Comparison of ENCODE assay signal across 28 cellular contexts in the genomic region with DNA sequence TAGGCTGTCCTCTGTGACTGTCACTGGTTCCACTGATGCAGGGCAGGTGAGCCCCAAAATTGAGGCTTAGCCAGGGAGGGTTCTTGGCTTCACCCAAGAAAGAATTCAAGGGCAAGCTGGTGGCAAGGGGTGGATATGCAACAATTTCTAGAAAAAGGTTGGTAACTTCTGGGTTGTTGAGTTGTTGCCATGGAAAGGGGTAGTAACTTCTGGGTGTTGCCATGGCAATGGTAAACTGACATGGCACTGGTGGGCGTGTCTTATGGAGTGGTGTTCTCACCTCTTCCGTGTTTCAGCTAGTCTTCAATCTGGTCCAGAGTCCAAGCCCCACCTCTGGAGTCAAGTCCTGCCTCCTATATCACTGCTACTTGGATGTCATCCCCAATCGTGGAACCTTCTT. TPM values are rescaled to one million over a fixed set of nuclear protein-coding genes. Genes with fewer than 3 reads are reported as not detected.
DNase-seq lines count a peak whose midpoint lies in the region; ATAC-seq and TF ChIP-seq lines count a peak whose summit lies in the region.
"Had no signal": no experiment of that assay in that cellular context is flagged by ENCODE, and none has a peak within 500 bp of the region (broad histone marks: within the 10 kb centered on the region; RNA-seq: fewer than 3 reads in every experiment).

No MANE protein-coding gene starts in this region.

- no peaks in the 10 kb centered on the region for H3K9me3 ChIP-seq in Karpas-422 (ENCODE audit: low read length)
- H3K9me3 ChIP-seq: BE2C, colonic mucosa, SJCRH30, upper lobe of left lung had no signal

- no peak overlapping the region for H3K4me3 Mint-ChIP-seq in activated T-helper 17 cell treated with anti-CD3 and anti-CD28 coated beads, Interleukin-2, amount 50 U/mL, for 72 hours
- H3K4me3 Mint-ChIP-seq in natural killer cell = no peak overlapping the region
- H3K4me3 Mint-ChIP-seq: activated naive CD8-positive, alpha-beta T cell treated with anti-CD3 and anti-CD28 coated beads, Interleukin-2, amount 50 U/mL, for 24 hours; H9; stimulated activated naive CD8-positive, alpha-beta T cell treated with anti-CD3 and anti-CD28 coated beads, Interleukin-15, amount 100 ng/mL, for 72 hours; WTC11 had no signal

- no peak overlapping the region for H3K4me3 ChIP-seq in Karpas-422 (ENCODE audit: low read length)
- H3K4me3 ChIP-seq: colonic mucosa, lung, SJCRH30, upper lobe of left lung had no signal

- no peaks in the 10 kb centered on the region for H3K36me3 ChIP-seq in Karpas-422 (ENCODE audit: insufficient read depth, low read length)
- H3K36me3 ChIP-seq: BE2C, colonic mucosa, SJCRH30, upper lobe of left lung had no signal

- no peak overlapping the region for H3K9ac ChIP-seq in Karpas-422 (ENCODE audit: low read length)

- no peaks in the 10 kb centered on the region for H3K27me3 ChIP-seq in Karpas-422 (ENCODE audit: low read length)
- H3K27me3 ChIP-seq: BE2C, colonic mucosa, SJCRH30, upper lobe of left lung had no signal

- DNase-seq in NOMO-1 (lab: John Stamatoyannopoulos, UW; ENCODE audit: unreplicated experiment in 2 of 2) (peak; percentile 28 to 38), NOMO-1 treated with dmso at 0.1 percent for 144 hours (lab: John Stamatoyannopoulos, UW; ENCODE audit: unreplicated experiment) (no peak), Karpas-422 (peak; percentile 65), sciatic nerve (ENCODE audit: low spot score) (peak; percentile 3), pons (ENCODE audit: low spot score) (no peak), natural killer cell (no peak), NCI-H446 (lab: John Stamatoyannopoulos, UW) (no peak)
- DNase-seq: activated naive CD8-positive, alpha-beta T cell treated with anti-CD3 and anti-CD28 coated beads, Interleukin-2, amount 50 U/mL, for 24 hours; BE2C; colonic mucosa; H9; naive B cell; NCI-H1105; NCI-H2081 treated with DMSO at 0.1 percent for 48 hours; NCI-H526 treated with DMSO at 0.1 percent for 48 hours; posterior cingulate gyrus; SJCRH30; stimulated activated naive CD8-positive, alpha-beta T cell treated with anti-CD3 and anti-CD28 coated beads, Interleukin-15, amount 100 ng/mL, for 72 hours had no signal

- H3K79me2 ChIP-seq in Karpas-422 (ENCODE audit: low read length) = no peaks in the 10 kb centered on the region

- H3K36me3 Mint-ChIP-seq in activated T-helper 17 cell treated with anti-CD3 and anti-CD28 coated beads, Interleukin-2, amount 50 U/mL, for 72 hours (ENCODE audit: low read depth) = no peaks in the 10 kb centered on the region
- H3K36me3 Mint-ChIP-seq in natural killer cell = no peaks in the 10 kb centered on the region
- H3K36me3 Mint-ChIP-seq: IgD-negative memory B cell, naive B cell had no signal

- no peaks in the 10 kb centered on the region for H3K27me3 Mint-ChIP-seq in activated T-helper 17 cell treated with anti-CD3 and anti-CD28 coated beads, Interleukin-2, amount 50 U/mL, for 72 hours
- H3K27me3 Mint-ChIP-seq in natural killer cell (ENCODE audit: low read depth in 2 of 2) = peaks cover 11 to 24% of the 10 kb centered on the region in 2 donors
- H3K27me3 Mint-ChIP-seq: activated naive CD8-positive, alpha-beta T cell treated with anti-CD3 and anti-CD28 coated beads, Interleukin-2, amount 50 U/mL, for 24 hours had no signal

- intact Hi-C loops in sciatic nerve (cut with DNase I) (loop anchor here (5.0 kb wide), 1 partner anchor 81 kb away; no protein-coding TSS in a partner anchor), natural killer cell (cut with micrococcal nuclease) (no loop called here)

- H3K4me1 Mint-ChIP-seq in activated T-helper 17 cell treated with anti-CD3 and anti-CD28 coated beads, Interleukin-2, amount 50 U/mL, for 72 hours = peaks cover 12% of the 10 kb centered on the region
- peaks cover 22 to 29% of the 10 kb centered on the region in 2 donors for H3K4me1 Mint-ChIP-seq in natural killer cell

- no peaks in the 10 kb centered on the region for H4K20me1 ChIP-seq in Karpas-422 (ENCODE audit: insufficient read depth, low read depth, low read length)

- H3K4me1 ChIP-seq in Karpas-422 (ENCODE audit: low read length) = peaks cover 34% of the 10 kb centered on the region
- H3K4me1 ChIP-seq: BE2C, colonic mucosa, SJCRH30 had no signal

- H3K9me2 ChIP-seq in Karpas-422 (replicated peaks; ENCODE audit: insufficient read depth, low read length) = no peaks in the 10 kb centered on the region

- no peak for TF ChIP-seq CTCF in natural killer cell (IDR thresholded peaks at IDR 0.05)

- no peak overlapping the region for H3K27ac ChIP-seq in Karpas-422 (ENCODE audit: low read length)
- H3K27ac ChIP-seq: colonic mucosa, HL-60, SJCRH30, upper lobe of left lung had no signal

- no peaks in the 10 kb centered on the region for H3K9me3 Mint-ChIP-seq in activated T-helper 17 cell treated with anti-CD3 and anti-CD28 coated beads, Interleukin-2, amount 50 U/mL, for 72 hours
- no peaks in the 10 kb centered on the region for H3K9me3 Mint-ChIP-seq in natural killer cell
- H3K9me3 Mint-ChIP-seq: activated naive CD8-positive, alpha-beta T cell treated with anti-CD3 and anti-CD28 coated beads, Interleukin-2, amount 50 U/mL, for 24 hours; activated T-helper 1 cell treated with anti-CD3 and anti-CD28 coated beads, Interleukin-12 subunit alpha, Interleukin-12 subunit beta, Interleukin-2, Interleukin-4 antibody, amounts not matched to agents 30 ng/mL and 10 ng/mL and 1 ng/mL, durations not matched to agents 14 hours and 24 hours and 36 hours; IgD-negative memory B cell; naive B cell; stimulated activated naive CD8-positive, alpha-beta T cell treated with anti-CD3 and anti-CD28 coated beads, Interleukin-15, amount 100 ng/mL, for 72 hours had no signal

- H3K4me2 ChIP-seq in Karpas-422 (ENCODE audit: low read depth, low read length, poor library complexity, severe bottlenecking) = no peak overlapping the region

- no peak for ATAC-seq in activated T-helper 17 cell treated with anti-CD3 and anti-CD28 coated beads, Interleukin-2, amount 50 U/mL, for 72 hours (replicated peaks)
- ATAC-seq in sciatic nerve (no peak), natural killer cell (no peak)
- ATAC-seq: activated naive CD8-positive, alpha-beta T cell treated with anti-CD3 and anti-CD28 coated beads, Interleukin-2, amount 50 U/mL, for 24 hours; PC-3; stimulated activated naive CD8-positive, alpha-beta T cell treated with anti-CD3 and anti-CD28 coated beads, Interleukin-15, amount 100 ng/mL, for 72 hours; WTC11 had no signal

- peak overlapping the region; percentile 67 for H3K27ac Mint-ChIP-seq in activated T-helper 17 cell treated with anti-CD3 and anti-CD28 coated beads, Interleukin-2, amount 50 U/mL, for 72 hours
- no peak overlapping the region for H3K27ac Mint-ChIP-seq in natural killer cell
- H3K27ac Mint-ChIP-seq: activated naive CD8-positive, alpha-beta T cell treated with anti-CD3 and anti-CD28 coated beads, Interleukin-2, amount 50 U/mL, for 24 hours; activated T-helper 1 cell treated with anti-CD3 and anti-CD28 coated beads, Interleukin-12 subunit alpha, Interleukin-12 subunit beta, Interleukin-2, Interleukin-4 antibody, amounts not matched to agents 30 ng/mL and 10 ng/mL and 1 ng/mL, durations not matched to agents 14 hours and 24 hours and 36 hours; H9; IgD-negative memory B cell; WTC11 had no signal

- H2AFZ ChIP-seq in Karpas-422 (ENCODE audit: low read length) = no peak overlapping the region

RNA-seq across cellular contexts. Expression of a gene that starts 9.5 kb away (rescaled TPM):
- total RNA-seq in Karpas-422 (2014; rRNA removed; shearing (Covaris generic); ENCODE audit: low replicate concordance) = not detected in 2 replicates
- total RNA-seq in activated T-helper 17 cell treated with anti-CD3 and anti-CD28 coated beads, Interleukin-2, amount 50 U/mL, for 72 hours = under 1 TPM; 0.15 to 0.77 TPM
- total RNA-seq in sciatic nerve (not detected), natural killer cell (not detected)
- total RNA-seq: A172; activated T-helper 1 cell treated with anti-CD3 and anti-CD28 coated beads, Interleukin-12 subunit alpha, Interleukin-12 subunit beta, Interleukin-2, Interleukin-4 antibody, amounts not matched to agents 30 ng/mL and 10 ng/mL and 1 ng/mL, durations not matched to agents 14 hours and 24 hours and 36 hours; PC-3; SJCRH30 had no signal

RNA-seq across cellular contexts. Expression of a gene that starts 45.9 kb away (rescaled TPM):
- total RNA-seq in Karpas-422 (2014; rRNA removed; shearing (Covaris generic); ENCODE audit: low replicate concordance) = not detected in 2 replicates
- total RNA-seq in activated T-helper 17 cell treated with anti-CD3 and anti-CD28 coated beads, Interleukin-2, amount 50 U/mL, for 72 hours = under 1 TPM in 1 of 2 donors, not detected in 1; 0.61 TPM
- total RNA-seq in sciatic nerve (not detected), natural killer cell (not detected)
- total RNA-seq: A172; activated T-helper 1 cell treated with anti-CD3 and anti-CD28 coated beads, Interleukin-12 subunit alpha, Interleukin-12 subunit beta, Interleukin-2, Interleukin-4 antibody, amounts not matched to agents 30 ng/mL and 10 ng/mL and 1 ng/mL, durations not matched to agents 14 hours and 24 hours and 36 hours; H9; PC-3; SJCRH30; T-helper 2 cell treated with Interferon-gamma antibody and Interleukin-4, amounts not matched to agents 100 ng/mL and 5 ng/mL, for 36 hours had no signal

Comparison
In these comparisons a context has a peak if more than half of its experiments do, and no peak if none do; other contexts are left out.
1. DNase-seq: peak in NOMO-1 (2 of 2), Karpas-422 (single experiment) and sciatic nerve (single experiment); none in NOMO-1 treated with dmso at 0.1 percent for 144 hours (single experiment), pons (single experiment), natural killer cell (single experiment) and NCI-H446 (0 of 2).